Comparison of ENCODE assay signal across 8 cellular contexts in the genomic region with DNA sequence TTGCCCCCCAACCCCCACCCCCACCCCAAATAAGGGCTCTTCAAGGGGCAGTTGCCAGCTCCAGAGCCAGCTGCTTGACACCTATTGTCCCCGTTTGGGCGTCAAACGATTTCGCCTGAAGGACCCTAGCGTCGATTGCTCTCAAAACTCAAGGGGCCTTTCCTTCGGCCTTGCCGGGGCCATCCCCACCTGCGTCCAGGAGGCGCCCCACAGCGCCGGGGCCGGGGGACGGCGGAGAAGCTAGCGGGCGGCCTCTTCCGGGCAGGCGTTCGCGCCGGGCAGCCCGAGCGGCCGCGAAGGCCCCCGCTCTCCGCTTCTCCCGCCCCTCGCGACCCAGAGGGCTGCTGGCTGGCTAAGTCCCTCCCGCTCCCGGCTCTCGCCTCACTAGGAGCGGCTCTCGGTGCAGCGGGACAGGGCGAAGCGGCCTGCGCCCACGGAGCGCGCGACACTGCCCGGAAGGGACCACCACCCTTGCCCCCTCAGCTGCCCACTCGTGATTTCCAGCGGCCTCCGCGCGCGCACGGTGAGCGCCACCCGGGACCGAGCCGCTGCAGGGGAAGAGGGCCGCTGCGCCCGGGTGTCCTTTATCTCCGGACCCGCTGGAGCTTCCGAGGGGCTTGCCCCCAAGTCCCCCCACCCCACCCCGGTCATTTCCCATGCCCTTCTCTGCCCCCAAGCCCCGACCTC. TPM values are rescaled to one million over a fixed set of nuclear protein-coding genes. Genes with fewer than 3 reads are reported as not detected.
DNase-seq lines count a peak whose midpoint lies in the region; ATAC-seq, FAIRE-seq and TF ChIP-seq lines count a peak whose summit lies in the region.

A gene with protein sequence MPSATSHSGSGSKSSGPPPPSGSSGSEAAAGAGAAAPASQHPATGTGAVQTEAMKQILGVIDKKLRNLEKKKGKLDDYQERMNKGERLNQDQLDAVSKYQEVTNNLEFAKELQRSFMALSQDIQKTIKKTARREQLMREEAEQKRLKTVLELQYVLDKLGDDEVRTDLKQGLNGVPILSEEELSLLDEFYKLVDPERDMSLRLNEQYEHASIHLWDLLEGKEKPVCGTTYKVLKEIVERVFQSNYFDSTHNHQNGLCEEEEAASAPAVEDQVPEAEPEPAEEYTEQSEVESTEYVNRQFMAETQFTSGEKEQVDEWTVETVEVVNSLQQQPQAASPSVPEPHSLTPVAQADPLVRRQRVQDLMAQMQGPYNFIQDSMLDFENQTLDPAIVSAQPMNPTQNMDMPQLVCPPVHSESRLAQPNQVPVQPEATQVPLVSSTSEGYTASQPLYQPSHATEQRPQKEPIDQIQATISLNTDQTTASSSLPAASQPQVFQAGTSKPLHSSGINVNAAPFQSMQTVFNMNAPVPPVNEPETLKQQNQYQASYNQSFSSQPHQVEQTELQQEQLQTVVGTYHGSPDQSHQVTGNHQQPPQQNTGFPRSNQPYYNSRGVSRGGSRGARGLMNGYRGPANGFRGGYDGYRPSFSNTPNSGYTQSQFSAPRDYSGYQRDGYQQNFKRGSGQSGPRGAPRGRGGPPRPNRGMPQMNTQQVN (plus strand): TSS at position 383 of the 687 bp plus-strand sequence. CDS start 690 bp downstream, outside the sequence.

- H3K4me1 Mint-ChIP-seq in T-cell (peaks cover 24 to 39% (median 33%) of the 10 kb centered on the region in 3 donors), type B pancreatic cell (ENCODE audit: unreplicated experiment) (peaks cover 18% of the 10 kb centered on the region)

- H3K9me3 Mint-ChIP-seq in T-cell (no peaks in the 10 kb centered on the region), type B pancreatic cell (no peaks in the 10 kb centered on the region)

- ATAC-seq in HG02840 (IDR thresholded peaks at IDR 0.05; ENCODE audit: low FRiP score, unreplicated experiment) (peak; percentile 55), T-cell (replicated peaks in 1 of 4) (peak; percentile 79 to 85 (median 81)), heart right ventricle (peak; percentile 89 to 96 (median 93))

- peak within 1 kb of the TSS; percentile 100 for H3K27ac ChIP-seq in adipose tissue (ENCODE audit: low read depth, low read length)
- peak within 1 kb of the TSS; percentile 97 to 100 (median 100) for H3K27ac ChIP-seq in heart right ventricle

- peak within 1 kb of the TSS; percentile 97 to 98 for H3K27ac Mint-ChIP-seq in T-cell
- H3K27ac Mint-ChIP-seq in type B pancreatic cell: peak within 1 kb of the TSS; percentile 97

- H3K36me3 Mint-ChIP-seq in T-cell: no peaks in the 10 kb centered on the region
- H3K36me3 Mint-ChIP-seq in type B pancreatic cell: peaks cover 17% of the 10 kb centered on the region

- H3K4me3 Mint-ChIP-seq in T-cell: peak within 1 kb of the TSS; percentile 96 to 100 (median 98)
- peak within 1 kb of the TSS; percentile 99 for H3K4me3 Mint-ChIP-seq in type B pancreatic cell

- WGBS in adipose tissue, 3 donors: 0 to 1% (median 0%) methylated on average over 40 to 64 of the region's 64 CpGs
- 0% methylated on average over 48 to 64 of the region's 64 CpGs for WGBS in heart right ventricle, 2 donors

- CTCF ChIA-PET in T-cell (lab: Charles Lee): interaction anchor here in 1 of 2 donors (0.7 to 1.2 kb wide), 4 partner anchors 54 to 1287 kb away, joined by 3 to 9 read pairs (median 6); a partner anchor contains a TSS

- H3K4me1 ChIP-seq in heart right ventricle: peaks cover 11 to 43% (median 37%) of the 10 kb centered on the region in 9 donors

- TF ChIP-seq CTCF in heart right ventricle (IDR thresholded peaks at IDR 0.05) (no peak), type B pancreatic cell (conservative IDR thresholded peaks at IDR 0.05) (peak; percentile 12)

- peaks cover 0 to 22% (median 0%) of the 10 kb centered on the region in 9 donors for H3K36me3 ChIP-seq in heart right ventricle

- intact Hi-C loops in heart right ventricle (cut with DNase I): loop anchor here in 8 of 10 donors (1.0 to 10.0 kb wide), 8 partner anchors 53 to 1627 kb away; a partner anchor contains a TSS
- intact Hi-C loops in posterior cingulate gyrus (cut with DNase I): loop anchor here (1.0 to 5.0 kb wide), 3 partner anchors 54 to 306 kb away; a partner anchor contains a TSS

- H3K27me3 Mint-ChIP-seq in T-cell (no peaks in the 10 kb centered on the region), type B pancreatic cell (no peaks in the 10 kb centered on the region)

- peak within 1 kb of the TSS; percentile 77 to 99 (median 94) for H3K4me3 ChIP-seq in heart right ventricle

- POLR2A ChIA-PET in T-cell (lab: Charles Lee): interaction anchor here (0.5 to 1.0 kb wide), 6 partner anchors 26 to 1175 kb away, joined by 3 read pairs; a partner anchor contains a TSS

- H3K9me3 ChIP-seq in heart right ventricle: no peaks in the 10 kb centered on the region

- DNase-seq in GM12891 (ENCODE audit: insufficient read length, low spot score) (peak; percentile 86), NCI-H146 (lab: John Stamatoyannopoulos, UW) (peak; percentile 93), T-cell (peak; percentile 70 to 88 (median 80)), heart right ventricle (peak; percentile 88 to 89), posterior cingulate gyrus (peak; percentile 74 to 98 (median 86)), type B pancreatic cell (ENCODE audit: extremely low spot score, unreplicated experiment) (peak; percentile 93)

- FAIRE-seq in GM12891 (lab: Jason Lieb, UNC): peak; percentile 95

- no peaks in the 10 kb centered on the region for H3K27me3 ChIP-seq in heart right ventricle

- peak; percentile 61; the same call in 1 of the 2 replicates for TF ChIP-seq POLR2A in GM12891 (IDR thresholded peaks at IDR 0.05; ENCODE audit: low read depth, low read length)

TF ChIP-seq in GM12891, 5 proteins besides CTCF, POLR2A, EP300 and RAD21:
- TF ChIP-seq SPI1 (IDR thresholded peaks at IDR 0.05; ENCODE audit: low read depth, low read length) (no peak), TAF1 (IDR thresholded peaks at IDR 0.05; ENCODE audit: low read depth, low read length) (peak; percentile 26; the same call in 1 of the 2 replicates), POLR2AphosphoS5 (IDR thresholded peaks at IDR 0.05; ENCODE audit: low read depth, low read length) (peak; percentile 83), PAX5 (IDR thresholded peaks at IDR 0.05; ENCODE audit: insufficient read depth, low read length, severe bottlenecking) (no peak)

RNA-seq across cellular contexts. Expression of the gene that starts here (rescaled TPM):
- 110 TPM for polyA plus RNA-seq in GM12891 (2012; ENCODE audit: low read depth, missing spikeins)
- total RNA-seq in T-cell (100 to 1,000 TPM; 106 to 148 (median 143) TPM), heart right ventricle (100 to 1,000 TPM; 103 to 142 (median 120) TPM), type B pancreatic cell (ENCODE audit: low replicate concordance) (218 and 277 TPM in 2 replicates)
- polyA plus RNA-seq in adipose tissue (10 to 100 TPM; 47.9 to 95.3 (median 66.0) TPM), heart right ventricle (10 to 100 TPM; 37.9 to 39.9 TPM)

Comparison
In these comparisons a context has a peak if more than half of its experiments do, and no peak if none do; other contexts are left out.
1. Peak in every context shown above with its lines: DNase-seq, ATAC-seq, H3K4me3 ChIP-seq and H3K27ac ChIP-seq.